In genomic region chr6:35717449-35718353, GRCh38 we compare ENCODE assay signal across 9 cellular contexts. TPM values are rescaled to one million over a fixed set of nuclear protein-coding genes. Genes with fewer than 3 reads are reported as not detected.
DNase-seq lines count a peak whose midpoint lies in the region; ATAC-seq and TF ChIP-seq lines count a peak whose summit lies in the region.
"Had no signal": no experiment of that assay in that cellular context is flagged by ENCODE, and none has a peak within 500 bp of the region (broad histone marks: within the 10 kb centered on the region; RNA-seq: fewer than 3 reads in every experiment).

No MANE protein-coding gene starts in this region.

- DNase-seq in cardiac muscle cell (ENCODE audit: low read depth in 1 of 2, low spot score in 1 of 2) (no peak), Right ventricle myocardium superior (no peak), left lung (no peak), upper lobe of left lung (no peak), body of pancreas (no peak), NCI-H2196 treated with DMSO at 0.1 percent for 48 hours (lab: John Stamatoyannopoulos, UW; ENCODE audit: unreplicated experiment) (no peak)
- DNase-seq in activated CD8-positive, alpha-beta T cell treated with anti-CD3 and anti-CD28 coated beads for 36 hours: peak; percentile 40

- H3K9me3 Mint-ChIP-seq in activated CD8-positive, alpha-beta T cell treated with anti-CD3 and anti-CD28 coated beads for 36 hours: no peaks in the 10 kb centered on the region

- 76 to 78% methylated on average over 18 to 19 of the region's 19 CpGs for WGBS in upper lobe of left lung, 2 donors
- WGBS in body of pancreas, 2 donors: 75% methylated on average over 16 to 19 of the region's 19 CpGs

- H3K36me3 Mint-ChIP-seq in activated CD8-positive, alpha-beta T cell treated with anti-CD3 and anti-CD28 coated beads for 36 hours (ENCODE audit: low read depth): no peaks in the 10 kb centered on the region

- ATAC-seq in Right ventricle myocardium superior (ENCODE audit: poor library complexity): no peak
- no peak for ATAC-seq in activated CD8-positive, alpha-beta T cell treated with anti-CD3 and anti-CD28 coated beads for 36 hours
- no peak for ATAC-seq in left lung
- peak in 1 of 2 donors; percentile 2 for ATAC-seq in upper lobe of left lung (ENCODE audit: low FRiP score in 2 of 2)
- ATAC-seq in body of pancreas: no peak
- no peak for ATAC-seq in GM18870 (IDR thresholded peaks at IDR 0.05; ENCODE audit: unreplicated experiment)

- no peaks in the 10 kb centered on the region for H3K27me3 ChIP-seq in cardiac muscle cell
- no peaks in the 10 kb centered on the region for H3K27me3 ChIP-seq in left lung
- no peaks in the 10 kb centered on the region for H3K27me3 ChIP-seq in upper lobe of left lung
- H3K27me3 ChIP-seq in body of pancreas: no peaks in the 10 kb centered on the region

- H3K36me3 ChIP-seq in cardiac muscle cell (no peaks in the 10 kb centered on the region), left lung (no peaks in the 10 kb centered on the region), upper lobe of left lung (no peaks in the 10 kb centered on the region), body of pancreas (replicated peaks in 1 of 2; ENCODE audit: insufficient read depth in 1 of 2, low read depth in 2 of 2) (no peaks in the 10 kb centered on the region)

- H3K27ac Mint-ChIP-seq in activated CD8-positive, alpha-beta T cell treated with anti-CD3 and anti-CD28 coated beads for 36 hours: peak overlapping the region; percentile 88

- peaks cover 59% of the 10 kb centered on the region for H3K4me1 Mint-ChIP-seq in activated CD8-positive, alpha-beta T cell treated with anti-CD3 and anti-CD28 coated beads for 36 hours (ENCODE audit: low read depth)

- no peak overlapping the region for H3K4me3 ChIP-seq in cardiac muscle cell
- no peak overlapping the region for H3K4me3 ChIP-seq in left lung
- H3K4me3 ChIP-seq in upper lobe of left lung: no peak overlapping the region
- no peak overlapping the region for H3K4me3 ChIP-seq in body of pancreas

- no peaks in the 10 kb centered on the region for H3K27me3 Mint-ChIP-seq in activated CD8-positive, alpha-beta T cell treated with anti-CD3 and anti-CD28 coated beads for 36 hours

- intact Hi-C loops in Right ventricle myocardium superior (cut with DNase I) (no loop called here), left lung (cut with DNase I) (no loop called here), body of pancreas (cut with DNase I) (no loop called here)
- intact Hi-C loops in activated CD8-positive, alpha-beta T cell treated with anti-CD3 and anti-CD28 coated beads for 36 hours (cut with micrococcal nuclease): no loop called here

- TF ChIP-seq POLR2A in upper lobe of left lung (IDR thresholded peaks at IDR 0.05) (no peak), body of pancreas (IDR thresholded peaks at IDR 0.05) (no peak)

- H3K9me3 ChIP-seq in cardiac muscle cell (ENCODE audit: low read depth): no peaks in the 10 kb centered on the region
- H3K9me3 ChIP-seq in left lung: no peaks in the 10 kb centered on the region
- no peaks in the 10 kb centered on the region for H3K9me3 ChIP-seq in upper lobe of left lung
- no peaks in the 10 kb centered on the region for H3K9me3 ChIP-seq in body of pancreas

- TF ChIP-seq CTCF in cardiac muscle cell (IDR thresholded peaks at IDR 0.05; ENCODE audit: low read depth, low read length) (no peak), left lung (IDR thresholded peaks at IDR 0.05) (no peak), upper lobe of left lung (IDR thresholded peaks at IDR 0.05) (no peak), body of pancreas (IDR thresholded peaks at IDR 0.05) (no peak)
- no peak for TF ChIP-seq CTCF in activated CD8-positive, alpha-beta T cell treated with anti-CD3 and anti-CD28 coated beads for 36 hours (IDR thresholded peaks at IDR 0.05)

- peak overlapping the region; percentile 72 for H3K4me3 Mint-ChIP-seq in activated CD8-positive, alpha-beta T cell treated with anti-CD3 and anti-CD28 coated beads for 36 hours

- peaks cover 34% of the 10 kb centered on the region for H3K4me1 ChIP-seq in cardiac muscle cell (ENCODE audit: low read depth)
- peaks cover 25 to 52% of the 10 kb centered on the region in 2 donors for H3K4me1 ChIP-seq in left lung
- peaks cover 50 to 57% (median 54%) of the 10 kb centered on the region in 4 donors for H3K4me1 ChIP-seq in upper lobe of left lung
- H3K4me1 ChIP-seq in body of pancreas: peaks cover 17% of the 10 kb centered on the region

- CTCF ChIA-PET in activated CD8-positive, alpha-beta T cell treated with anti-CD3 and anti-CD28 coated beads for 36 hours (lab: Charles Lee): interaction anchor here (1.1 to 2.4 kb wide), 5 partner anchors 9 to 115 kb away, joined by 3 to 13 read pairs (median 3); partner anchors contain the start of gene ARMC12

- POLR2A ChIA-PET in activated CD8-positive, alpha-beta T cell treated with anti-CD3 and anti-CD28 coated beads for 36 hours (lab: Charles Lee): interaction anchor here (1.0 to 11.0 kb wide), 6 partner anchors 11 to 127 kb away, joined by 3 to 95 read pairs (median 4); no protein-coding TSS in a partner anchor

- H3K27ac ChIP-seq in cardiac muscle cell (peak overlapping the region; percentile 94), left lung (peak overlapping the region; percentile 8 to 93), upper lobe of left lung (peak overlapping the region; percentile 93 to 100 (median 96)), body of pancreas (no peak overlapping the region)

- TF ChIP-seq EP300 in upper lobe of left lung (IDR thresholded peaks at IDR 0.05): no peak

RNA-seq across cellular contexts. Expression of gene ARMC12, which starts 19.1 kb away (rescaled TPM):
- 0.56 and 4.1 TPM in 2 replicates for total RNA-seq in cardiac muscle cell
- 2.3 and 4.9 TPM in 2 replicates for polyA plus RNA-seq in cardiac muscle cell
- not detected for total RNA-seq in Right ventricle myocardium superior
- total RNA-seq in activated CD8-positive, alpha-beta T cell treated with anti-CD3 and anti-CD28 coated beads for 36 hours: 1 to 10 TPM; 1.0 to 1.1 TPM
- under 1 TPM; 0.45 to 0.90 TPM for total RNA-seq in left lung
- total RNA-seq in upper lobe of left lung: 1 to 10 TPM in 1 of 6 donors, under 1 TPM in 4, not detected in 1; 0.46 to 6.3 (median 0.74) TPM
- total RNA-seq in body of pancreas: under 1 TPM in 1 of 2 donors, not detected in 1; 0.26 TPM

RNA-seq across cellular contexts. Expression of gene FKBP5, which starts 29.0 kb away (rescaled TPM):
- total RNA-seq in cardiac muscle cell: 20.5 and 32.4 TPM in 2 replicates
- 53.0 and 89.7 TPM in 2 replicates for polyA plus RNA-seq in cardiac muscle cell
- total RNA-seq in Right ventricle myocardium superior: 106 TPM
- 10 to 100 TPM; 90.6 to 93.4 TPM for total RNA-seq in activated CD8-positive, alpha-beta T cell treated with anti-CD3 and anti-CD28 coated beads for 36 hours
- total RNA-seq in left lung: 100 to 1,000 TPM; 114 to 139 TPM
- total RNA-seq in upper lobe of left lung: 100 to 1,000 TPM; 112 to 203 (median 143) TPM
- total RNA-seq in body of pancreas: 100 to 1,000 TPM; 133 to 138 TPM

RNA-seq across cellular contexts. Expression of gene CLPSL2, which starts 58.7 kb away (rescaled TPM):
- total RNA-seq in cardiac muscle cell (not detected in 2 replicates), Right ventricle myocardium superior (not detected), left lung (not detected), upper lobe of left lung (not detected), body of pancreas (not detected)
- 1.2 TPM in 1 of 2 replicates, not detected in the other for polyA plus RNA-seq in cardiac muscle cell
- not detected for total RNA-seq in activated CD8-positive, alpha-beta T cell treated with anti-CD3 and anti-CD28 coated beads for 36 hours
- total RNA-seq: omental fat pad had no signal

Comparison
In these comparisons a context has a peak if more than half of its experiments do, and no peak if none do; other contexts are left out.
1. H3K27ac ChIP-seq: peak in cardiac muscle cell (single experiment), left lung (2 of 2) and upper lobe of left lung (4 of 4); none in body of pancreas (0 of 4).